ENCODE assay signal across 23 cellular contexts in the genomic region with DNA sequence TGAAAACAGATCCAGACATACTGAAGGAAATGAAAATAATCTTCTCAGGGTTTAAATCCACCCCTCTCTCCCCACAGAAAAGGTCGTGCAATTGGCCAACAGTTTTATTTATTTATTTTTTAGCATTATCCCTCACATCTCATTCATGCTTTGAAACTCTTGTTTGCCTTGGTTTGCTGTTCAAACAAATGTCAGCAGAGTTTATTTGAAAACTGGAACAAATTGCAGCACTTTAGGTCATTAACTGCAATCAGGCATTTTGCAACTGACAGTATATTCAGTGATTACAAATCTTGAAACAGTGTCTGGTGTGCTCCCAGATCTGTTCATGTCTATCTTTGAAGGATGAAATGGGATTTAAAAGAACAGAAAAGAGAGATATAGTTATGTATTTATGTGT.
A peak's percentile ranks its signal among the peaks of the same experiment; 100 is the strongest.
DNase-seq lines count a peak whose midpoint lies in the region; TF ChIP-seq lines count a peak whose summit lies in the region.
"Had no signal": no experiment of that assay in that cellular context is flagged by ENCODE, and none has a peak within 500 bp of the region (broad histone marks: within the 10 kb centered on the region; RNA-seq: fewer than 3 reads in every experiment).

No MANE protein-coding gene starts in this region.

- DNase-seq in DMS153 (lab: John Stamatoyannopoulos, UW) (peak; percentile 96), NCI-H1092 treated with DMSO at 0.1 percent for 48 hours (lab: John Stamatoyannopoulos, UW) (peak; percentile 85), NCI-H345 (lab: John Stamatoyannopoulos, UW) (peak; percentile 60), hepatocyte (ENCODE audit: low spot score) (peak; percentile 11), pons (ENCODE audit: low spot score) (no peak), SK-N-DZ (ENCODE audit: low spot score) (no peak), GDM1 (lab: John Stamatoyannopoulos, UW) (no peak)
- no peak for DNase-seq in activated CD4-positive, alpha-beta T cell treated with anti-CD3 and anti-CD28 coated beads for 1 hour
- DNase-seq: activated CD4-positive, alpha-beta T cell treated with anti-CD3 and anti-CD28 coated beads, Interleukin-2, amount 50 U/mL, for 4 hours; activated naive CD4-positive, alpha-beta T cell treated with anti-CD3 and anti-CD28 coated beads, Interleukin-2, amount 50 U/mL, for 16 hours; endodermal cell; head of caudate nucleus; KBM-7; mesenchymal stem cell; naive thymus-derived CD8-positive, alpha-beta T cell; NK-92 treated with Interleukin-12 subunit alpha and Interleukin-12 subunit beta, amount 100 ng/mL, for 24 hours; RPMI8226; small intestine; stimulated activated CD4-positive, alpha-beta T cell treated with anti-CD3 and anti-CD28 coated beads, Interleukin-4, amount 100 ng/mL, for 1 hour; substantia nigra; T-cell had no signal

- no peak for TF ChIP-seq CTCF in hepatocyte (IDR thresholded peaks at IDR 0.05; ENCODE audit: poor library complexity)

- H3K27me3 ChIP-seq in hepatocyte: no peaks in the 10 kb centered on the region
- H3K27me3 ChIP-seq: ascending aorta had no signal

- no peak overlapping the region for H3K4me2 ChIP-seq in hepatocyte

- no peak overlapping the region for H2AFZ ChIP-seq in hepatocyte
- H2AFZ ChIP-seq: parathyroid adenoma had no signal

- H3K9me3 ChIP-seq in hepatocyte (ENCODE audit: low read depth): no peaks in the 10 kb centered on the region

- H3K27ac ChIP-seq in hepatocyte: no peak overlapping the region
- H3K27ac ChIP-seq: ascending aorta, parathyroid adenoma had no signal

- no peaks in the 10 kb centered on the region for H4K20me1 ChIP-seq in hepatocyte (ENCODE audit: insufficient read depth, poor library complexity, severe bottlenecking)

- 22% methylated on average over 1 of the region's 1 CpG for WGBS in hepatocyte (ENCODE audit: low lambda C conversion rate, missing lambda C conversion rate)

- H3K9me2 ChIP-seq in hepatocyte (replicated peaks; ENCODE audit: insufficient read depth): no peaks in the 10 kb centered on the region

- H3K4me1 ChIP-seq in hepatocyte (ENCODE audit: insufficient read depth): no peaks in the 10 kb centered on the region
- H3K4me1 ChIP-seq: ascending aorta, parathyroid adenoma had no signal

- no peaks in the 10 kb centered on the region for H3K79me2 ChIP-seq in hepatocyte
- H3K79me2 ChIP-seq: parathyroid adenoma had no signal

- H3K36me3 ChIP-seq in hepatocyte (replicated peaks; ENCODE audit: insufficient read depth, low read depth): no peaks in the 10 kb centered on the region
- H3K36me3 ChIP-seq: ascending aorta had no signal

- H3K4me3 ChIP-seq in hepatocyte: no peak overlapping the region
- H3K4me3 ChIP-seq: ascending aorta had no signal

Comparison
In these comparisons a context has a peak if more than half of its experiments do, and no peak if none do; other contexts are left out.
1. DNase-seq: peak in DMS153 (single experiment), NCI-H1092 treated with DMSO at 0.1 percent for 48 hours (single experiment), NCI-H345 (single experiment) and hepatocyte (single experiment); none in pons (single experiment), SK-N-DZ (single experiment), activated CD4-positive, alpha-beta T cell treated with anti-CD3 and anti-CD28 coated beads for 1 hour (single experiment) and GDM1 (single experiment).